1 cellular context compared by ENCODE assay signal in the genomic region with DNA sequence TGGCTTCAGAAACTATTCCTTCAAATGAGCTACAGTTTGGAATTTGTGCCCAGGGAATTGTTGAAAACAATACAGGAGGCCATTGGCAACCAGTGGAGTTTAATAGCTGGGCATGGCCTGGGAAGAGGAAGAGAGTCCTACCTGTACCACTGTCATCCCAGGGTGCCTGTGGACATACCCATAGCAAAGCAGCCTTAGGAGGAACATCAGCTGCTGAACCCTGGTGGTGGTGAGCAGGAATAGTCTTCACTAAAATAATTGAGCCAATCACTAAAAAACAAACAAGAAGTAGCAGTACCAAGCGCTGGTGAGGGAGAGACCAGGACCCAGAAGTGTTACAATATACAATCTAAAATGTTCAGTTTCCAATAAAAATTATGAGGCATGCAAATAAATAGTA.
TF ChIP-seq lines count a peak whose summit lies in the region.

No MANE protein-coding gene starts in this region.

TF ChIP-seq in liver, 16 proteins besides CTCF, POLR2A, EP300 and RAD21 (continued from another document):
- TF ChIP-seq, protein P1, sequence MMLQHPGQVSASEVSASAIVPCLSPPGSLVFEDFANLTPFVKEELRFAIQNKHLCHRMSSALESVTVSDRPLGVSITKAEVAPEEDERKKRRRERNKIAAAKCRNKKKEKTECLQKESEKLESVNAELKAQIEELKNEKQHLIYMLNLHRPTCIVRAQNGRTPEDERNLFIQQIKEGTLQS (IDR thresholded peaks at IDR 0.05), result no peak
- no peak for TF ChIP-seq JUND (IDR thresholded peaks at IDR 0.05)
- TF ChIP-seq EGR1 (IDR thresholded peaks at IDR 0.05; ENCODE audit: low read depth in 2 of 2), result no peak
- TF ChIP-seq, protein P2, sequence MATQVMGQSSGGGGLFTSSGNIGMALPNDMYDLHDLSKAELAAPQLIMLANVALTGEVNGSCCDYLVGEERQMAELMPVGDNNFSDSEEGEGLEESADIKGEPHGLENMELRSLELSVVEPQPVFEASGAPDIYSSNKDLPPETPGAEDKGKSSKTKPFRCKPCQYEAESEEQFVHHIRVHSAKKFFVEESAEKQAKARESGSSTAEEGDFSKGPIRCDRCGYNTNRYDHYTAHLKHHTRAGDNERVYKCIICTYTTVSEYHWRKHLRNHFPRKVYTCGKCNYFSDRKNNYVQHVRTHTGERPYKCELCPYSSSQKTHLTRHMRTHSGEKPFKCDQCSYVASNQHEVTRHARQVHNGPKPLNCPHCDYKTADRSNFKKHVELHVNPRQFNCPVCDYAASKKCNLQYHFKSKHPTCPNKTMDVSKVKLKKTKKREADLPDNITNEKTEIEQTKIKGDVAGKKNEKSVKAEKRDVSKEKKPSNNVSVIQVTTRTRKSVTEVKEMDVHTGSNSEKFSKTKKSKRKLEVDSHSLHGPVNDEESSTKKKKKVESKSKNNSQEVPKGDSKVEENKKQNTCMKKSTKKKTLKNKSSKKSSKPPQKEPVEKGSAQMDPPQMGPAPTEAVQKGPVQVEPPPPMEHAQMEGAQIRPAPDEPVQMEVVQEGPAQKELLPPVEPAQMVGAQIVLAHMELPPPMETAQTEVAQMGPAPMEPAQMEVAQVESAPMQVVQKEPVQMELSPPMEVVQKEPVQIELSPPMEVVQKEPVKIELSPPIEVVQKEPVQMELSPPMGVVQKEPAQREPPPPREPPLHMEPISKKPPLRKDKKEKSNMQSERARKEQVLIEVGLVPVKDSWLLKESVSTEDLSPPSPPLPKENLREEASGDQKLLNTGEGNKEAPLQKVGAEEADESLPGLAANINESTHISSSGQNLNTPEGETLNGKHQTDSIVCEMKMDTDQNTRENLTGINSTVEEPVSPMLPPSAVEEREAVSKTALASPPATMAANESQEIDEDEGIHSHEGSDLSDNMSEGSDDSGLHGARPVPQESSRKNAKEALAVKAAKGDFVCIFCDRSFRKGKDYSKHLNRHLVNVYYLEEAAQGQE (IDR thresholded peaks at IDR 0.05), result no peak
- TF ChIP-seq GABPA (IDR thresholded peaks at IDR 0.05 in 1 of 2, conservative IDR thresholded peaks at IDR 0.05 in 1 of 2), result no peak
- TF ChIP-seq SP1 (IDR thresholded peaks at IDR 0.05), result no peak
- TF ChIP-seq FOXA2 (IDR thresholded peaks at IDR 0.05), result no peak
- TF ChIP-seq YY1 (IDR thresholded peaks at IDR 0.05), result no peak
- TF ChIP-seq, protein P3, sequence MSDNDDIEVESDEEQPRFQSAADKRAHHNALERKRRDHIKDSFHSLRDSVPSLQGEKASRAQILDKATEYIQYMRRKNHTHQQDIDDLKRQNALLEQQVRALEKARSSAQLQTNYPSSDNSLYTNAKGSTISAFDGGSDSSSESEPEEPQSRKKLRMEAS (IDR thresholded peaks at IDR 0.05), result no peak
- TF ChIP-seq TAF1 (conservative IDR thresholded peaks at IDR 0.05), result no peak
- TF ChIP-seq HNF4A (conservative IDR thresholded peaks at IDR 0.05), result no peak
